Comparison of ENCODE assay signal across 26 cellular contexts in the genomic region with DNA sequence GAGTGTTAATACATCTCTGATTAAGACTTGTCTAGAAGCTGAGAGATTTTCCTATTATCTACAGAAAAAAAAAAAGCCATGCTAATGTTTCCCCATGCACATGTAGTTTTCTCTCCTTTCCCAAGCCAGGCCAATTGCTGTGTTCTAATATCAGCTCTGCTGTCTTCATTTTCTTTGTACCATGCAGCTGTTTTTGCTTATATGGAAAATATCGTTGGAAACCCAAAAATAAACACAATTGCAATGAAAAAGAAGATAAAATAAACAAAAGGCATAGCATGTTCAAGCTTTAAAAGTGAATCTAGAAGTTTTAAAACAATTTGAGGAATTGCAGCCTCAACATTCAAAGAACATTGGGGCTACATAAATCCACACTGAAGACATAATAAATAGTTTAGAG.
"Had no signal": no experiment of that assay in that cellular context is flagged by ENCODE, and none has a peak within 500 bp of the region (broad histone marks: within the 10 kb centered on the region; RNA-seq: fewer than 3 reads in every experiment).

No MANE protein-coding gene starts in this region.

- ATAC-seq: effector memory CD8-positive, alpha-beta T cell; esophagus mucosa; gastrocnemius medialis; stimulated activated naive CD8-positive, alpha-beta T cell treated with anti-CD3 and anti-CD28 coated beads, Interleukin-15, Interleukin-2, amounts not matched to agents 100 U/mL and 50 U/mL, for 24 hours had no signal

- H3K4me1 ChIP-seq: adrenal gland, ascending aorta, gastrocnemius medialis, left ventricle myocardium inferior, prostate gland, testis had no signal

- H3K27ac ChIP-seq: adrenal gland, ascending aorta, cardiac muscle cell, coronary artery, gastrocnemius medialis, left ventricle myocardium inferior, neutrophil, pancreas, prostate gland, testis, transverse colon, VCaP had no signal

- H3K9me3 ChIP-seq: adrenal gland, ascending aorta, neutrophil, pancreas, prostate gland, testis had no signal

- H3K27me3 ChIP-seq: adrenal gland, ascending aorta, cardiac muscle cell, gastrocnemius medialis, neutrophil, pancreas, testis, transverse colon had no signal

- H3K36me3 ChIP-seq: adrenal gland, ascending aorta, cardiac muscle cell, gastrocnemius medialis, left ventricle myocardium inferior, neutrophil, pancreas, prostate gland, spleen, transverse colon had no signal

- DNase-seq: activated CD4-positive, alpha-beta T cell treated with anti-CD3 and anti-CD28 coated beads for 4 hours; activated CD4-positive, alpha-beta T cell treated with anti-CD3 and anti-CD28 coated beads, Interleukin-2, amount 50 U/mL, for 4 hours; activated effector memory CD4-positive, alpha-beta T cell treated with Interleukin-2 at 50 U/mL for 16 hours; activated naive CD4-positive, alpha-beta T cell treated with Interleukin-2 at 50 U/mL for 16 hours; adrenal gland; effector memory CD8-positive, alpha-beta T cell; gastrocnemius medialis; glutamatergic neuron; islet precursor cell; left ventricle myocardium inferior; nephron progenitor cell; pancreas; retina; spleen; stimulated activated CD4-positive, alpha-beta T cell treated with anti-CD3 and anti-CD28 coated beads, Interleukin-2, amount 100 ng/mL, for 48 hours; stimulated activated naive CD8-positive, alpha-beta T cell treated with anti-CD3 and anti-CD28 coated beads, Interleukin-15, Interleukin-2, amounts not matched to agents 100 U/mL and 50 U/mL, for 24 hours; T-helper 9 cell; testis; transverse colon had no signal

- H3K4me3 ChIP-seq: adrenal gland, ascending aorta, cardiac muscle cell, coronary artery, gastrocnemius medialis, left ventricle myocardium inferior, pancreas, prostate gland, spleen, testis, transverse colon had no signal
